26 cellular contexts compared by ENCODE assay signal in the genomic region with DNA sequence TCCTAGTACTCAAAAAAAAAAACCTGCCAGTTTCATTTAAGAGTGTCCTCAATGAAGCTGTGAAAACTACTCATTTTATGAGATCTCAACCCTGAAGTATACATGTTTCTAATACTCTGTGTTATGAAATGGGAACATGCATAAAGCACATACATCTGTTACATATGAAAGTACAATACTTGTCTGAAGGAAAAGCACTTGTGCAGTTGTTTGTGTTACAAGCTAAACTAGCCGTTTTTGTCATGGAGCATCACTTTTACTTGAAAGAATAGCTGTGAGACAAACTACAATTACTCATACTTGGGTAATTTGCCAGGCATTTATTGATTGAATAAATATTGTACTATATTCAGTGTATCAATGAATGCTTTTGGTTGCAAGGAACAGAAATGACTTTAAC.
"Had no signal": no experiment of that assay in that cellular context is flagged by ENCODE, and none has a peak within 500 bp of the region (broad histone marks: within the 10 kb centered on the region; RNA-seq: fewer than 3 reads in every experiment).

No MANE protein-coding gene starts in this region.

- ATAC-seq: effector memory CD8-positive, alpha-beta T cell; esophagus mucosa; gastrocnemius medialis; heart right ventricle; left cardiac atrium; left lung; left ventricle myocardium superior; lower lobe of right lung; mucosa of descending colon had no signal

- DNase-seq: colonic mucosa; cortex of kidney; effector CD8-positive, alpha-beta T cell; effector memory CD8-positive, alpha-beta T cell; endodermal cell; erythroblast; esophagus squamous epithelium; foreskin fibroblast; foreskin melanocyte; gastrocnemius medialis; glutamatergic neuron; head of caudate nucleus; heart right ventricle; hippocampal formation; left cardiac atrium; left lung; left ventricle myocardium superior; lower lobe of right lung; mesenchymal stem cell; mucosa of descending colon; naive B cell had no signal

- H3K27me3 ChIP-seq: colonic mucosa, esophagus squamous epithelium, gastrocnemius medialis, left lung had no signal

- H3K4me1 ChIP-seq: colonic mucosa, gastrocnemius medialis had no signal

- H3K9me3 ChIP-seq: colonic mucosa, gastrocnemius medialis, left lung had no signal

- H3K36me3 ChIP-seq: colonic mucosa, esophagus squamous epithelium, gastrocnemius medialis, heart right ventricle, left lung, lower lobe of right lung had no signal

- FAIRE-seq: endometrium, islet of Langerhans, keratinocyte had no signal

- H3K27ac ChIP-seq: colonic mucosa, epithelial cell of prostate, esophagus squamous epithelium, gastrocnemius medialis, heart right ventricle, left lung, lower lobe of right lung had no signal

- H3K4me3 ChIP-seq: colonic mucosa, esophagus squamous epithelium, gastrocnemius medialis, heart right ventricle, left lung, lower lobe of right lung, mucosa of descending colon had no signal
